In the genomic region with DNA sequence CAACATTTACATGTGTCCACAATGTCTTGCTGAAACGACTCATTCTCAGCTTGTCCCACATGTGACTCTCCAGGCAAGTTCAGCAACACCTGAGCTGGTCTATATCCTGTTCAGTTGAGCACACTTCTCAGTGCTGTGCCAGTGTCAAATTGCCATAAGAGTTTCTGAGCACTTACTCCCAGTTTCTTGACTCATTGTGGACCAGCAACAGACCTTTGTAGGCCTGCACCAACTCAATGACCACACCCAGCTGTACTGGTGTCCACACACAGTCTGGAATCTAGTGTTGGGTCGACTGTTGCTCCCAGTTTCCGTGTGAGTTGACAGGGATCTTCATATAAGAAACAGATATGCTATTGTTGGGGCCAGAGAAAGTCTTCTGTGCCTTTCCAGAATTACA, we compare ENCODE assay signal across 17 cellular contexts.
DNase-seq lines count a peak whose midpoint lies in the region; ATAC-seq, FAIRE-seq and TF ChIP-seq lines count a peak whose summit lies in the region.
"Had no signal": no experiment of that assay in that cellular context is flagged by ENCODE, and none has a peak within 500 bp of the region (broad histone marks: within the 10 kb centered on the region; RNA-seq: fewer than 3 reads in every experiment).

No MANE protein-coding gene starts in this region.

- no peaks in the 10 kb centered on the region for H3K27me3 ChIP-seq in bronchial epithelial cell (ENCODE audit: control insufficient read depth, insufficient read depth, low read length)
- H3K27me3 ChIP-seq in left lung: no peaks in the 10 kb centered on the region
- no peaks in the 10 kb centered on the region for H3K27me3 ChIP-seq in small intestine (ENCODE audit: control insufficient read depth in 2 of 2, insufficient read depth in 2 of 2, low read length in 2 of 2)
- H3K27me3 ChIP-seq in MG63: no peaks in the 10 kb centered on the region
- no peaks in the 10 kb centered on the region for H3K27me3 ChIP-seq in HAP-1 (ENCODE audit: low read depth)

- DNase-seq in bronchial epithelial cell (ENCODE audit: low read depth) (no peak), left lung (no peak), small intestine (peak; percentile 50), MG63 (no peak), HAP-1 (ENCODE audit: low spot score in 2 of 2) (no peak), HK-2 (ENCODE audit: unreplicated experiment) (no peak)
- DNase-seq in activated T-cell treated with anti-CD3 and anti-CD28 coated beads, Interleukin-2, amount 50 U/mL, for 48 hours: no peak
- DNase-seq: C1 segment of cervical spinal cord; CD4-positive, alpha-beta T cell; DMS79 treated with DMSO at 0.1 percent for 48 hours; EL; H7 had no signal

- ATAC-seq in left lung: peak; percentile 37
- ATAC-seq: GM23338, HepG2 had no signal

- H3K9me3 ChIP-seq in left lung: no peaks in the 10 kb centered on the region
- no peaks in the 10 kb centered on the region for H3K9me3 ChIP-seq in small intestine (ENCODE audit: control insufficient read depth, low read depth)
- H3K9me3 ChIP-seq in MG63: no peaks in the 10 kb centered on the region
- H3K9me3 ChIP-seq in HAP-1: no peaks in the 10 kb centered on the region

- WGBS in small intestine, 3 donors: 65 to 72% (median 68%) methylated on average over 3 of the region's 3 CpGs

- H3K4me3 ChIP-seq in bronchial epithelial cell (ENCODE audit: low read depth, low read length) (no peak overlapping the region), left lung (no peak overlapping the region), small intestine (ENCODE audit: low read depth in 1 of 2, low read length in 2 of 2) (no peak overlapping the region), MG63 (no peak overlapping the region), HAP-1 (no peak overlapping the region)
- H3K4me3 ChIP-seq: GM23338 had no signal

- intact Hi-C loops in left lung (cut with DNase I): no loop called here

- H3K36me3 ChIP-seq in bronchial epithelial cell (ENCODE audit: control insufficient read depth, insufficient read depth, low read length): no peaks in the 10 kb centered on the region
- H3K36me3 ChIP-seq in left lung: no peaks in the 10 kb centered on the region
- H3K36me3 ChIP-seq in small intestine (ENCODE audit: control insufficient read depth in 2 of 2, insufficient read depth in 2 of 2, low read length in 2 of 2): no peaks in the 10 kb centered on the region
- H3K36me3 ChIP-seq in MG63: no peaks in the 10 kb centered on the region
- H3K36me3 ChIP-seq in HAP-1 (replicated peaks): no peaks in the 10 kb centered on the region

- H3K4me1 ChIP-seq in left lung (no peaks in the 10 kb centered on the region), small intestine (ENCODE audit: control insufficient read depth in 2 of 2, insufficient read depth in 1 of 2, low read depth in 1 of 2, low read length in 1 of 2) (no peaks in the 10 kb centered on the region), HAP-1 (no peaks in the 10 kb centered on the region)

- in situ Hi-C loops in HAP-1 (cut with MboI; ENCODE audit: low sequenced_read_pairs): no loop called here

- H3K27ac ChIP-seq in left lung (no peak overlapping the region), small intestine (ENCODE audit: low read depth in 1 of 2, low read length in 1 of 2) (no peak overlapping the region)

- peak; percentile 81 for FAIRE-seq in bronchial epithelial cell (lab: Jason Lieb, UNC)
- no peak for FAIRE-seq in small intestine (lab: Jason Lieb, UNC)
- FAIRE-seq: A204.1, G401.6, GM12891, HepG2 had no signal

- TF ChIP-seq CTCF in bronchial epithelial cell (IDR thresholded peaks at IDR 0.05; ENCODE audit: insufficient read depth, low read length, severe bottlenecking) (no peak), left lung (IDR thresholded peaks at IDR 0.05) (no peak)
